ENCODE assay signal across 9 cellular contexts in the genomic region with DNA sequence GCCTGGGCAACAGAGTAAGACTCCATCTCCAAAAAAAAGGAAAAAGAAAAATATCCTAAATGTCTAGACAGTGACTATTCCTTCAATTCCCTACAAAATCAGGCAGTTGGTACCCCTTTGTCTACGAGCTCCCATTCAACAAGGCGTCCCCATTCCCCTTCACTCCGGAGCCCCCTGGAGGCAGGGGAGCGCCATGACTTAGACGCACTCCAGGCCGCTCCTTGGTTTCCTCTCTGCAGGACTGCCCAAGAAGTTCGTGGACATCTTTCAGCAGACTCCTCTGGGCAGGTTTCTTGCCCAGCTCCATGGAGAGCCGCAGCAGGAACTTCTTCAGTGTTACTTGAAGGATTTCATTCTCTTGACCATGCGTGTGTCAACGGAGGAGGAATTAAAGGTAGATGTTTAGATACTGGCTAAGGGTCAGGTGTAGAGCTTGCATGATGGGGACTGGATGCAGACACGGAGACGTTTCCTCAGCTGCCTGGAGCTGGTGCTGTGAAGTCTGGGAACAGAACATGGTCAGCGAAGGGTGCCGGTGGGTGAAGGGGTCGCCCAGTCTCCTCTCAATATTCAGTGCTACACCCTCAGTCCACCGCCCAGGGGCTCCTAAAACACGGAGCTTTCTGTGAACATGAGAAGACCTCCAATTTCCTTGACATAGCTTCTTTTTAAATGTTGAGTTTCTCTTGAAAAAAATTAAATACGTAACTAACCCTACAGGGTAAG. TPM values are rescaled to one million over a fixed set of nuclear protein-coding genes. Genes with fewer than 3 reads are reported as not detected.
A peak's percentile ranks its signal among the peaks of the same experiment; 100 is the strongest.
DNase-seq lines count a peak whose midpoint lies in the region; TF ChIP-seq lines count a peak whose summit lies in the region.
"Had no signal": no experiment of that assay in that cellular context is flagged by ENCODE, and none has a peak within 500 bp of the region (broad histone marks: within the 10 kb centered on the region; RNA-seq: fewer than 3 reads in every experiment).

No MANE protein-coding gene starts in this region.

- no peaks in the 10 kb centered on the region for H3K36me3 ChIP-seq in KMS-11 (ENCODE audit: insufficient read depth)

- H3K4me3 ChIP-seq in KMS-11 (IDR thresholded peaks at IDR 0.05; ENCODE audit: insufficient read depth, low read depth, low read length) (no peak overlapping the region), astrocyte of the spinal cord (ENCODE audit: low read depth, low read length) (no peak overlapping the region)

- no peak overlapping the region for H3K27ac ChIP-seq in KMS-11

- H2AFZ ChIP-seq in KMS-11 (ENCODE audit: low read depth) = no peak overlapping the region

- no peaks in the 10 kb centered on the region for H3K27me3 ChIP-seq in KMS-11 (ENCODE audit: insufficient read depth, low read depth)

- H3K9me3 Mint-ChIP-seq in neural crest cell = no peaks in the 10 kb centered on the region

- no peaks in the 10 kb centered on the region for H4K20me1 ChIP-seq in KMS-11 (ENCODE audit: insufficient read depth)

- no peaks in the 10 kb centered on the region for H3K4me1 Mint-ChIP-seq in neural crest cell

- H3K27ac Mint-ChIP-seq in neural crest cell (ENCODE audit: unreplicated experiment) = no peak overlapping the region

- no peaks in the 10 kb centered on the region for H3K27me3 Mint-ChIP-seq in neural crest cell (ENCODE audit: low read depth)

- no peak overlapping the region for H3K4me2 ChIP-seq in KMS-11

- DNase-seq in EH (ENCODE audit: low read depth) (peak; percentile 14), astrocyte of the spinal cord (ENCODE audit: low read depth, low spot score) (no peak), neural crest cell (ENCODE audit: low read depth, low spot score) (peak; percentile 14), NCI-H1436 (lab: John Stamatoyannopoulos, UW) (no peak), NCI-H2171 (lab: John Stamatoyannopoulos, UW) (no peak), NCI-H2107 treated with DMSO at 0.1 percent for 48 hours (lab: John Stamatoyannopoulos, UW; ENCODE audit: unreplicated experiment) (no peak)
- no peak for DNase-seq in effector CD8-positive, alpha-beta T cell (lab: John Stamatoyannopoulos, UW)
- DNase-seq: kidney glomerular epithelial cell had no signal

- H3K9ac ChIP-seq in KMS-11 = no peak overlapping the region

- H3K4me1 ChIP-seq in KMS-11 (ENCODE audit: low read depth, poor library complexity, severe bottlenecking) = no peaks in the 10 kb centered on the region

- H3K36me3 Mint-ChIP-seq in neural crest cell (ENCODE audit: low read depth) = peaks cover 27% of the 10 kb centered on the region

- H3K79me2 ChIP-seq in KMS-11 (ENCODE audit: insufficient read depth, low read depth) = no peaks in the 10 kb centered on the region

- no peak overlapping the region for H3K4me3 Mint-ChIP-seq in neural crest cell

- peak; percentile 42 for TF ChIP-seq CTCF in KMS-11 (conservative IDR thresholded peaks at IDR 0.05; ENCODE audit: low read depth, low read length)
- TF ChIP-seq CTCF in astrocyte of the spinal cord (IDR thresholded peaks at IDR 0.05; ENCODE audit: low read depth, low read length) = peak; percentile 56
- peak; percentile 55 for TF ChIP-seq CTCF in neural crest cell (conservative IDR thresholded peaks at IDR 0.05)

- in situ Hi-C loops in astrocyte of the spinal cord (cut with HindIII; ENCODE audit: low sequenced_read_pairs) = no loop called here

RNA-seq across cellular contexts. Expression of gene ENDOV, which starts 53.3 kb away (rescaled TPM):
- 34.9 and 38.0 TPM in 2 replicates for total RNA-seq in neural crest cell

Comparison
In these comparisons a context has a peak if more than half of its experiments do, and no peak if none do; other contexts are left out.
1. DNase-seq: peak in EH (single experiment) and neural crest cell (single experiment); none in astrocyte of the spinal cord (single experiment), NCI-H1436 (single experiment), NCI-H2171 (single experiment), NCI-H2107 treated with DMSO at 0.1 percent for 48 hours (single experiment) and effector CD8-positive, alpha-beta T cell (single experiment).
2. Peak in every context shown above with its lines, with median percentiles within 50 percentile points of each other: CTCF ChIP-seq.